11 cellular contexts compared by ENCODE assay signal in genomic region chr11:5726351-5726750, GRCh38. TPM values are rescaled to one million over a fixed set of nuclear protein-coding genes. Genes with fewer than 3 reads are reported as not detected.
"Had no signal": no experiment of that assay in that cellular context is flagged by ENCODE, and none has a peak within 500 bp of the region (broad histone marks: within the 10 kb centered on the region; RNA-seq: fewer than 3 reads in every experiment).

No MANE protein-coding gene starts in this region.

- H3K4me3 ChIP-seq: GM23248, HAP-1 had no signal

- H3K36me3 ChIP-seq: HAP-1 had no signal

- FAIRE-seq: HepG2 had no signal

- H2AFZ ChIP-seq: GM23248 had no signal

- DNase-seq: GM23248, GOT3, H7, HFFc6, KBM-7 had no signal

- H3K27ac ChIP-seq: GM23248, HL-60 had no signal

- H3K4me1 ChIP-seq: HAP-1 had no signal

- H3K9me3 ChIP-seq: HAP-1 had no signal

- H3K9ac ChIP-seq: GM23248 had no signal

RNA-seq across cellular contexts. Expression of gene OR56B1, which starts 9.9 kb away (rescaled TPM):
- total RNA-seq: GM23248, H4, H7, HepG2, HFFc6, HT1080 had no signal
- polyA plus RNA-seq: GM23248, HepG2, IgD-negative memory B cell had no signal

RNA-seq across cellular contexts. Expression of gene OR52N4, which starts 27.7 kb away (rescaled TPM):
- total RNA-seq: H4, H7, HFFc6, HT1080 had no signal
- polyA plus RNA-seq: GM23248 had no signal

RNA-seq across cellular contexts. Expression of gene OR52N5, which starts 56.8 kb away (rescaled TPM):
- total RNA-seq: GM23248, H4, H7, HepG2, HFFc6, HT1080 had no signal
- polyA plus RNA-seq: GM23248, HepG2, IgD-negative memory B cell had no signal
